Comparison of ENCODE assay signal across 12 cellular contexts in genomic region chr1:24742090-24742938, GRCh38. TPM values are rescaled to one million over a fixed set of nuclear protein-coding genes. Genes with fewer than 3 reads are reported as not detected.
DNase-seq lines count a peak whose midpoint lies in the region; FAIRE-seq and TF ChIP-seq lines count a peak whose summit lies in the region.
"Had no signal": no experiment of that assay in that cellular context is flagged by ENCODE, and none has a peak within 500 bp of the region (broad histone marks: within the 10 kb centered on the region; RNA-seq: fewer than 3 reads in every experiment).

No MANE protein-coding gene starts in this region.

- H2AK5ac ChIP-seq in H9 (ENCODE audit: insufficient read length, low read length) = no peak overlapping the region

- peak overlapping the region; percentile 13 for H3K27ac ChIP-seq in H9 (ENCODE audit: insufficient read length, low read depth, low read length)
- H3K27ac ChIP-seq in VCaP = 0 out of 2 replicates have a peak overlapping the region, but pooled peaks have one; percentile 11
- no peak overlapping the region for H3K27ac ChIP-seq in keratinocyte (ENCODE audit: control insufficient read depth, insufficient read depth, low read length)
- H3K27ac ChIP-seq in esophagus muscularis mucosa (replicated peaks in 1 of 4) = peak overlapping the region in 2 of 4 donors; percentile 99 to 100
- H3K27ac ChIP-seq: thyroid gland had no signal

- CTCF ChIA-PET in AG04449 (lab: Yijun Ruan, JAX) = interaction anchor here (1.5 kb wide), 1 partner anchor 18 kb away, joined by 5 read pairs; no protein-coding TSS in a partner anchor

- no peak overlapping the region for H3K18ac ChIP-seq in H9 (ENCODE audit: insufficient read length, low read depth, low read length)

- H3K56ac ChIP-seq in H9 (ENCODE audit: insufficient read length, low read depth, low read length) = no peak overlapping the region

- H4K5ac ChIP-seq in H9 (ENCODE audit: insufficient read length, low read depth, low read length) = no peak overlapping the region

- H2AFZ ChIP-seq in H9 (ENCODE audit: low read length) = no peak overlapping the region
- peak overlapping the region; percentile 17 for H2AFZ ChIP-seq in keratinocyte (ENCODE audit: control insufficient read depth, low read length)

- H3K79me1 ChIP-seq in H9 (ENCODE audit: insufficient read depth, low read depth, low read length, poor library complexity, severe bottlenecking) = no peaks in the 10 kb centered on the region

- H2BK20ac ChIP-seq in H9 (ENCODE audit: low read depth, low read length, poor library complexity, severe bottlenecking) = no peak overlapping the region

- no peak overlapping the region for H3K4ac ChIP-seq in H9 (ENCODE audit: low read depth, low read length)

- peaks cover 41 to 48% of the 10 kb centered on the region in 2 experiments for H3K4me1 Mint-ChIP-seq in H9

- H3K9me1 ChIP-seq in keratinocyte (ENCODE audit: control insufficient read depth, extremely low read depth, insufficient read depth, low read length) = peaks cover 4% of the 10 kb centered on the region

- H3K4me3 Mint-ChIP-seq in H9 = no peak overlapping the region

- H3K23me2 ChIP-seq in H9 (ENCODE audit: insufficient read length, low read depth, low read length, poor library complexity, severe bottlenecking) = peaks cover 5% of the 10 kb centered on the region

- no peak overlapping the region for H3K9ac ChIP-seq in H9 (ENCODE audit: extremely low read depth, insufficient read length, low read length)
- H3K9ac ChIP-seq in keratinocyte (ENCODE audit: control insufficient read depth, extremely low read depth, insufficient read depth, low read length) = no peak overlapping the region

- H4K8ac ChIP-seq in H9 (replicated peaks; ENCODE audit: insufficient read length, low read depth, low read length) = no peak overlapping the region

- H3K4me3 ChIP-seq in AG04449 (ENCODE audit: low read depth, low read length) = no peak overlapping the region
- no peak overlapping the region for H3K4me3 ChIP-seq in keratinocyte (ENCODE audit: control insufficient read depth in 2 of 3, extremely low read depth in 1 of 3, insufficient read depth in 2 of 3, low read depth in 1 of 3, low read length in 3 of 3)
- H3K4me3 ChIP-seq in esophagus muscularis mucosa = no peak overlapping the region
- H3K4me3 ChIP-seq: esophagus squamous epithelium, thyroid gland had no signal

- TF ChIP-seq CTCF in AG04449 (IDR thresholded peaks at IDR 0.05; ENCODE audit: insufficient read depth, low read length, missing control alignments) (no peak), H9 (conservative IDR thresholded peaks at IDR 0.05) (no peak), VCaP (conservative IDR thresholded peaks at IDR 0.05) (no peak), keratinocyte (optimal IDR thresholded peaks at IDR 0.05 in 1 of 3, IDR thresholded peaks at IDR 0.05 in 1 of 3, conservative IDR thresholded peaks at IDR 0.05 in 1 of 3; ENCODE audit: extremely low read depth in 1 of 3, insufficient read depth in 2 of 3, low read length in 3 of 3) (no peak), esophagus muscularis mucosa (IDR thresholded peaks at IDR 0.05) (no peak)

- H2BK12ac ChIP-seq in H9 (ENCODE audit: insufficient read length, low read depth, low read length) = no peak overlapping the region

- DNase-seq in AG04449 (ENCODE audit: low read depth, low spot score) = peak; percentile 84
- DNase-seq in H9 = peak; percentile 79
- no peak for DNase-seq in keratinocyte (ENCODE audit: low read depth, low spot score)
- no peak for DNase-seq in C1 segment of cervical spinal cord (lab: John Stamatoyannopoulos, UW)
- no peak for DNase-seq in esophagus muscularis mucosa (ENCODE audit: extremely low spot score)
- DNase-seq in SHP77 (lab: John Stamatoyannopoulos, UW) = no peak
- no peak for DNase-seq in T-helper 9 cell
- DNase-seq: DMS79, esophagus squamous epithelium, NCI-H2029 treated with DMSO at 0.1 percent for 48 hours, thyroid gland had no signal

- no peak overlapping the region for H2BK15ac ChIP-seq in H9 (ENCODE audit: low read depth, low read length)

- H3T11ph ChIP-seq in H9 (ENCODE audit: low read length) = no peak overlapping the region

- TF ChIP-seq POLR2A in esophagus muscularis mucosa (IDR thresholded peaks at IDR 0.05; ENCODE audit: low read depth) = no peak

- H3K9me3 ChIP-seq in H9 (ENCODE audit: control insufficient read depth, low read depth, low read length) = no peaks in the 10 kb centered on the region
- no peaks in the 10 kb centered on the region for H3K9me3 ChIP-seq in keratinocyte (ENCODE audit: control insufficient read depth, low read depth, low read length)
- no peaks in the 10 kb centered on the region for H3K9me3 ChIP-seq in esophagus muscularis mucosa
- H3K9me3 ChIP-seq: esophagus squamous epithelium, thyroid gland had no signal

- no peak overlapping the region for H2BK5ac ChIP-seq in H9 (ENCODE audit: insufficient read length, low read length)

- H4K20me1 ChIP-seq in H9 (ENCODE audit: control insufficient read depth, insufficient read depth, insufficient read length) (no peaks in the 10 kb centered on the region), keratinocyte (ENCODE audit: control insufficient read depth, extremely low read depth, insufficient read depth, low read length) (no peaks in the 10 kb centered on the region)

- POLR2A ChIA-PET in AG04449 (lab: Yijun Ruan, JAX) = no interaction called here

- dilution Hi-C loops in keratinocyte (cut with MboI; ENCODE audit: extremely low pct_ligation_motif_present, low sequenced_read_pairs) = no loop called here

- no CpG with 5 or more reads among the region's 9 CpGs for WGBS in H9 (ENCODE audit: extremely low coverage, insufficient read length, low lambda C conversion rate)
- 80% methylated on average over 9 of the region's 9 CpGs for WGBS in esophagus muscularis mucosa

- H3K36me3 Mint-ChIP-seq in H9 (ENCODE audit: insufficient read depth in 1 of 3, low read depth in 3 of 3) = peaks cover 9 to 14% (median 10%) of the 10 kb centered on the region in 3 experiments

- no peaks in the 10 kb centered on the region for H3K36me3 ChIP-seq in keratinocyte (ENCODE audit: control insufficient read depth in 2 of 2, extremely low read depth in 1 of 2, insufficient read depth in 2 of 2, low read length in 2 of 2)
- H3K36me3 ChIP-seq in esophagus muscularis mucosa = no peaks in the 10 kb centered on the region
- H3K36me3 ChIP-seq: esophagus squamous epithelium, thyroid gland had no signal

- H4K91ac ChIP-seq in H9 (ENCODE audit: insufficient read length, low read depth, low read length) = no peak overlapping the region

- H3K27ac Mint-ChIP-seq in H9 = peak overlapping the region; percentile 59 to 93 (median 89)

- H3K14ac ChIP-seq in H9 (ENCODE audit: insufficient read depth, low read length) = no peak overlapping the region

- H3K27me3 ChIP-seq in H9 (ENCODE audit: insufficient read depth, low read length) (no peaks in the 10 kb centered on the region), keratinocyte (ENCODE audit: control insufficient read depth, extremely low read depth, insufficient read depth, low read length) (no peaks in the 10 kb centered on the region), esophagus muscularis mucosa (no peaks in the 10 kb centered on the region)
- H3K27me3 ChIP-seq: esophagus squamous epithelium, thyroid gland had no signal

- H3K4me1 ChIP-seq in H9 (ENCODE audit: insufficient read depth, low read length) (peaks cover 12% of the 10 kb centered on the region; the same call in 1 of the 2 replicates), keratinocyte (ENCODE audit: control insufficient read depth, extremely low read depth, insufficient read depth, low read length) (peaks cover 21% of the 10 kb centered on the region), esophagus muscularis mucosa (peaks cover 20 to 30% (median 26%) of the 10 kb centered on the region in 4 donors)

- no peaks in the 10 kb centered on the region for H3K9me3 Mint-ChIP-seq in H9

- H3K79me2 ChIP-seq in H9 (ENCODE audit: insufficient read depth, low read length) = peaks cover 13% of the 10 kb centered on the region; the same call in 1 of the 2 replicates
- H3K79me2 ChIP-seq in keratinocyte (ENCODE audit: control insufficient read depth, insufficient read depth, low read length) = peaks cover 20% of the 10 kb centered on the region

- no peak for TF ChIP-seq EP300 in esophagus muscularis mucosa (IDR thresholded peaks at IDR 0.05)

- FAIRE-seq in keratinocyte (lab: Jason Lieb, UNC) = no peak

- no peak overlapping the region for H2BK120ac ChIP-seq in H9 (ENCODE audit: low read depth, low read length, poor library complexity, severe bottlenecking)

- H3K4me2 ChIP-seq in H9 (ENCODE audit: insufficient read depth, insufficient read length, low read length) (no peak overlapping the region), keratinocyte (ENCODE audit: control insufficient read depth, extremely low read depth, insufficient read depth, low read depth, low read length) (no peak overlapping the region)

- no peaks in the 10 kb centered on the region for H3K27me3 Mint-ChIP-seq in H9 (ENCODE audit: low read depth)

- H3K23ac ChIP-seq in H9 (ENCODE audit: insufficient read length, low read depth, low read length) = no peak overlapping the region

- intact Hi-C loops in esophagus muscularis mucosa (cut with DNase I) = no loop called here

RNA-seq across cellular contexts. Expression of gene CLIC4, which starts 2.9 kb away (rescaled TPM):
- total RNA-seq in H9 (2021) (230 and 240 TPM in 2 replicates), esophagus muscularis mucosa (100 to 1,000 TPM; 375 to 606 (median 595) TPM)
- polyA plus RNA-seq in keratinocyte = 105 to 130 TPM (median 118 TPM) in 3 replicates
- 69.7 TPM for polyA plus RNA-seq in keratinocyte (2011; ENCODE audit: low read depth)
- polyA plus RNA-seq in keratinocyte (2011; cell fraction: cytosol; rRNA removed) = 128 and 253 TPM in 2 replicates
- polyA plus RNA-seq in keratinocyte (2011; cell fraction: nucleus; rRNA removed) = 123 and 148 TPM in 2 replicates
- 84.7 and 128 TPM in 2 replicates for polyA plus RNA-seq in keratinocyte (2012; ENCODE audit: low replicate concordance)
- 20.3 to 93.1 TPM (median 67.2 TPM) in 3 replicates for polyA minus RNA-seq in keratinocyte
- polyA minus RNA-seq in keratinocyte (2011; cell fraction: cytosol; rRNA and poly(A)+ RNA removed) = 163 TPM
- polyA minus RNA-seq in keratinocyte (2011; cell fraction: nucleus; rRNA and poly(A)+ RNA removed) = 80.9 and 173 TPM in 2 replicates

Comparison
In these comparisons a context has a peak if more than half of its experiments do, and no peak if none do; other contexts are left out.
1. DNase-seq: peak in AG04449 (single experiment) and H9 (single experiment); none in keratinocyte (single experiment), C1 segment of cervical spinal cord (0 of 14), esophagus muscularis mucosa (single experiment), SHP77 (0 of 2) and T-helper 9 cell (single experiment).